In the genomic region with DNA sequence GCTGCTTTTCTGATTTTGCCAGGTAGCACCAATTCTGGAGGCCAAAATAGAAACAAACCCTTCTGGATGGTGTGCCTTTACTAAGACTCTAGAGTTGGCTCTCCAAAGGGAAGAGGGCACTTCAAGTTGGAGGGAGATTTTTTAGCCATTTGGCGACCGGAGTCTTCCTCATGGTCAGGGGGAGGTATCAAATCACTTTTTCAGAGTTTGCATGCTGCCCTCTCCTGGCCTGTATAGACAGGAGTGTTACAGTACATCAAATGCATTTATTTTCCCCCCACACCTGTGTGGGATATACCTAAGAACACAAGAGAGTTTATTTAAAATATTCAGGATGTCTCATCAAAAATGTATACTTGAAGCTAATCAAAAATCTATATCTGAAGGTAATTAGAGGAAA, we compare ENCODE assay signal across 10 cellular contexts. TPM values are rescaled to one million over a fixed set of nuclear protein-coding genes. Genes with fewer than 3 reads are reported as not detected.
DNase-seq lines count a peak whose midpoint lies in the region; ATAC-seq and TF ChIP-seq lines count a peak whose summit lies in the region.
"Had no signal": no experiment of that assay in that cellular context is flagged by ENCODE, and none has a peak within 500 bp of the region (broad histone marks: within the 10 kb centered on the region; RNA-seq: fewer than 3 reads in every experiment).

No MANE protein-coding gene starts in this region.

- H3K4me3 Mint-ChIP-seq in glutamatergic neuron (ENCODE audit: unreplicated experiment) = no peak overlapping the region

- peak; percentile 15 for DNase-seq in ELF-1 (ENCODE audit: low read depth, low spot score)
- no peak for DNase-seq in Panc1 (ENCODE audit: low read depth, low spot score)
- DNase-seq in glutamatergic neuron = no peak
- DNase-seq in NCI-H2029 treated with DMSO at 0.1 percent for 48 hours (lab: John Stamatoyannopoulos, UW) = no peak
- DNase-seq in SIG-M5 (lab: John Stamatoyannopoulos, UW) = no peak
- DNase-seq: stimulated activated CD4-positive, alpha-beta T cell treated with anti-CD3 and anti-CD28 coated beads, Interleukin-12 subunit alpha, Interleukin-12 subunit beta, amount 100 ng/mL, for 4 hours had no signal

- H3K4me1 Mint-ChIP-seq in glutamatergic neuron (ENCODE audit: low read depth, unreplicated experiment) = peaks cover 25% of the 10 kb centered on the region

- no peaks in the 10 kb centered on the region for H3K9me3 ChIP-seq in Panc1 (ENCODE audit: control insufficient read depth, insufficient read depth, low read depth, low read length)

- no TSS peak for BruUV-seq in Panc1 (replicated peaks; lab: Mats Ljungman, UMichigan)

- H3K27ac ChIP-seq in 22Rv1 (no peak overlapping the region), Panc1 (ENCODE audit: low read length) (no peak overlapping the region)

- no peak overlapping the region for H3K27ac Mint-ChIP-seq in glutamatergic neuron (ENCODE audit: unreplicated experiment)

- in situ Hi-C loops in Panc1 (cut with HindIII; ENCODE audit: low pct_unique_long_range_greater_than_20kb, low sequenced_read_pairs) = no loop called here

- TF ChIP-seq CTCF in 22Rv1 (IDR thresholded peaks at IDR 0.05) (peak; percentile 46), Panc1 (IDR thresholded peaks at IDR 0.05) (peak; percentile 57), glutamatergic neuron (IDR thresholded peaks at IDR 0.05; ENCODE audit: partially characterized antibody, unreplicated experiment) (peak; percentile 32)

- intact Hi-C loops in Panc1 (cut with micrococcal nuclease; ENCODE audit: unreplicated experiment) = loop anchor here (5.0 kb wide), 1 partner anchor 416 kb away; no protein-coding TSS in a partner anchor

- H3K27me3 ChIP-seq in Panc1 (ENCODE audit: control insufficient read depth, insufficient read depth, low read length) = peaks cover 15% of the 10 kb centered on the region

- H3K4me1 ChIP-seq in Panc1 (ENCODE audit: control insufficient read depth, insufficient read depth, low read length) = peaks cover 3% of the 10 kb centered on the region; the same call in 1 of the 2 replicates

- ATAC-seq in Panc1 (no peak), GM19452 (IDR thresholded peaks at IDR 0.05; ENCODE audit: unreplicated experiment) (no peak), HG03460 (IDR thresholded peaks at IDR 0.05; ENCODE audit: unreplicated experiment) (no peak)

- H3K36me3 ChIP-seq in Panc1 (ENCODE audit: control insufficient read depth, insufficient read depth, low read length) = no peaks in the 10 kb centered on the region; the same call in 1 of the 2 replicates

- no peaks in the 10 kb centered on the region for H3K36me3 Mint-ChIP-seq in glutamatergic neuron (ENCODE audit: unreplicated experiment)

- H3K27me3 Mint-ChIP-seq in glutamatergic neuron (ENCODE audit: unreplicated experiment) = peaks cover 1% of the 10 kb centered on the region

- POLR2A ChIA-PET in Panc1 (lab: Charles Lee) = no interaction called here

- H3K4me3 ChIP-seq in Panc1 (ENCODE audit: low read depth in 2 of 2, low read length in 2 of 2) = no peak overlapping the region

- CTCF ChIA-PET in Panc1 (lab: Charles Lee) = no interaction called here

- H3K9me3 Mint-ChIP-seq in glutamatergic neuron (ENCODE audit: unreplicated experiment) = no peaks in the 10 kb centered on the region

RNA-seq across cellular contexts. Expression of gene GREM2, which starts 3.2 kb away (rescaled TPM):
- total RNA-seq in Panc1 (2021; ENCODE audit: unreplicated experiment) = not detected
- 0.16 TPM for polyA plus RNA-seq in Panc1 (2012; ENCODE audit: insufficient read length)
- 3.7 TPM for total RNA-seq in glutamatergic neuron (ENCODE audit: unreplicated experiment)
- total RNA-seq: lung microvascular endothelial cell had no signal
